In the genomic region with DNA sequence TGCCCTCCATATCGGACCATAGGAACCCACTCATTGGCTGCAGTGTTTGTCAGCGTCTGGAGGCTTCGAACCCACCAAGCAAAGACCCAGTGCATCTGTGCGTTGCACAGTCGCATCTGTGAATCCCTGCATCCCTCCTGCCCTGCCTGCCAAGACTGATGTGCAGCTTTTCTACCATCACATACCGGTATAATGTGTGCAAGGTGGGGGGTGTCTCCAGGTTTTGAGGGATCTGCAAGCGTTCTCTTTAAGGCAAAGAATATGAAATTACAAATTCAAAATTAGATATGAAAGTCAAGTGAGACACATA, we compare ENCODE assay signal across 8 cellular contexts. TPM values are rescaled to one million over a fixed set of nuclear protein-coding genes. Genes with fewer than 3 reads are reported as not detected.
DNase-seq lines count a peak whose midpoint lies in the region; ATAC-seq and TF ChIP-seq lines count a peak whose summit lies in the region.

No MANE protein-coding gene starts in this region.

- peaks cover 7% of the 10 kb centered on the region; the same call in 1 of the 2 replicates for H3K4me1 ChIP-seq in Panc1 (ENCODE audit: control insufficient read depth, insufficient read depth, low read length)
- peaks cover 5 to 13% of the 10 kb centered on the region in 2 experiments for H3K4me1 ChIP-seq in neutrophil (ENCODE audit: control insufficient read depth in 1 of 2, insufficient read depth in 1 of 2, low read depth in 1 of 2, low read length in 1 of 2)
- no peaks in the 10 kb centered on the region for H3K4me1 ChIP-seq in aorta (ENCODE audit: control insufficient read depth in 1 of 2, insufficient read depth in 2 of 2, low read length in 2 of 2)

- no peaks in the 10 kb centered on the region for H3K9me3 ChIP-seq in CD4-positive, alpha-beta T cell (ENCODE audit: control insufficient read depth, low read length)
- no peaks in the 10 kb centered on the region for H3K9me3 ChIP-seq in Panc1 (ENCODE audit: control insufficient read depth, insufficient read depth, low read depth, low read length)
- H3K9me3 ChIP-seq in neutrophil, result no peaks in the 10 kb centered on the region
- no peaks in the 10 kb centered on the region for H3K9me3 ChIP-seq in aorta (ENCODE audit: control insufficient read depth, low read length)

- H3K4me3 Mint-ChIP-seq in CD4-positive, alpha-beta T cell, result peak overlapping the region; percentile 98
- H3K4me3 Mint-ChIP-seq in endothelial cell (ENCODE audit: unreplicated experiment), result peak overlapping the region; percentile 91

- no TSS peak for BruUV-seq in Panc1 (replicated peaks; lab: Mats Ljungman, UMichigan)

- H3K27me3 ChIP-seq in CD4-positive, alpha-beta T cell (ENCODE audit: control insufficient read depth, insufficient read depth, low read length), result no peaks in the 10 kb centered on the region
- peaks cover 24% of the 10 kb centered on the region for H3K27me3 ChIP-seq in Panc1 (ENCODE audit: control insufficient read depth, insufficient read depth, low read length)
- H3K27me3 ChIP-seq in neutrophil, result peaks cover 68% of the 10 kb centered on the region
- H3K27me3 ChIP-seq in aorta (ENCODE audit: control insufficient read depth in 1 of 2, insufficient read depth in 2 of 2, low read length in 1 of 2), result no peaks in the 10 kb centered on the region

- no peak for ATAC-seq in CD4-positive, alpha-beta T cell (ENCODE audit: poor library complexity)
- ATAC-seq in Panc1 (no peak), aorta (ENCODE audit: low FRiP score) (no peak)

- H3K4me3 ChIP-seq in Panc1 (ENCODE audit: low read depth in 2 of 2, low read length in 2 of 2), result peak overlapping the region; percentile 60 to 69
- peak overlapping the region; percentile 62 to 69 for H3K4me3 ChIP-seq in neutrophil (ENCODE audit: low read depth in 1 of 2, low read length in 1 of 2)
- H3K4me3 ChIP-seq in aorta (ENCODE audit: low read length in 2 of 2), result peak overlapping the region in 1 of 2 donors; percentile 74

- H3K36me3 ChIP-seq in Panc1 (ENCODE audit: control insufficient read depth, insufficient read depth, low read length) (no peaks in the 10 kb centered on the region), neutrophil (no peaks in the 10 kb centered on the region), aorta (ENCODE audit: control insufficient read depth in 1 of 2, insufficient read depth in 2 of 2, low read length in 1 of 2) (no peaks in the 10 kb centered on the region)

- CTCF ChIA-PET in CD4-positive, alpha-beta T cell (lab: Charles Lee), result no interaction called here
- CTCF ChIA-PET in Panc1 (lab: Charles Lee), result no interaction called here

- H3K36me3 Mint-ChIP-seq in CD4-positive, alpha-beta T cell (ENCODE audit: low read depth), result peaks cover 3% of the 10 kb centered on the region
- no peaks in the 10 kb centered on the region for H3K36me3 Mint-ChIP-seq in endothelial cell (ENCODE audit: low read depth, unreplicated experiment)

- in situ Hi-C loops in Panc1 (cut with HindIII; ENCODE audit: low pct_unique_long_range_greater_than_20kb, low sequenced_read_pairs), result no loop called here

- H3K9me3 Mint-ChIP-seq in CD4-positive, alpha-beta T cell, result no peaks in the 10 kb centered on the region
- H3K9me3 Mint-ChIP-seq in endothelial cell (ENCODE audit: unreplicated experiment), result no peaks in the 10 kb centered on the region

- no peak for TF ChIP-seq CTCF in CD4-positive, alpha-beta T cell (IDR thresholded peaks at IDR 0.05)
- TF ChIP-seq CTCF in Panc1 (IDR thresholded peaks at IDR 0.05) (no peak), endothelial cell (IDR thresholded peaks at IDR 0.05; ENCODE audit: unreplicated experiment) (no peak), neutrophil (IDR thresholded peaks at IDR 0.05) (no peak)

- WGBS in aorta, 2 donors, result 4 to 5% methylated on average over 7 of the region's 7 CpGs

- POLR2A ChIA-PET in CD4-positive, alpha-beta T cell (lab: Charles Lee), result interaction anchor here (1.3 kb wide), 1 partner anchor 155 kb away, joined by 3 read pairs; a partner anchor contains a TSS
- POLR2A ChIA-PET in Panc1 (lab: Charles Lee), result no interaction called here

- intact Hi-C loops in CD4-positive, alpha-beta T cell (cut with DNase I, micrococcal nuclease), result loop anchor here (2.0 to 10.0 kb wide), 11 partner anchors 63 to 1345 kb away; a partner anchor contains a TSS
- intact Hi-C loops in Panc1 (cut with micrococcal nuclease; ENCODE audit: unreplicated experiment), result loop anchor here (5.0 to 10.0 kb wide), 2 partner anchors 75 to 148 kb away; no protein-coding TSS in a partner anchor
- intact Hi-C loops in aorta (cut with DNase I), result loop anchor here (5.0 to 10.0 kb wide), 2 partner anchors 62 to 85 kb away; no protein-coding TSS in a partner anchor

- H3K27me3 Mint-ChIP-seq in CD4-positive, alpha-beta T cell, result no peaks in the 10 kb centered on the region
- peaks cover under 1% of the 10 kb centered on the region for H3K27me3 Mint-ChIP-seq in endothelial cell (ENCODE audit: unreplicated experiment)

- peak overlapping the region; percentile 88 for H3K27ac Mint-ChIP-seq in CD4-positive, alpha-beta T cell
- peak overlapping the region; percentile 5 for H3K27ac Mint-ChIP-seq in endothelial cell (ENCODE audit: unreplicated experiment)

- DNase-seq in CD4-positive, alpha-beta T cell, result no peak
- no peak for DNase-seq in Panc1 (ENCODE audit: low read depth, low spot score)
- DNase-seq in endothelial cell (ENCODE audit: low spot score), result no peak
- DNase-seq in NCI-H1105 treated with DMSO at 0.1 percent for 48 hours (lab: John Stamatoyannopoulos, UW), result no peak
- DNase-seq in Kasumi-1 (lab: John Stamatoyannopoulos, UW), result no peak
- DNase-seq in aorta, result no peak
- DNase-seq in NCI-H2029 (lab: John Stamatoyannopoulos, UW), result no peak

- H3K27ac ChIP-seq in CD4-positive, alpha-beta T cell (ENCODE audit: low read depth, low read length), result peak overlapping the region; percentile 81
- H3K27ac ChIP-seq in Panc1 (ENCODE audit: low read length) (no peak overlapping the region), neutrophil (no peak overlapping the region), aorta (ENCODE audit: low read depth in 1 of 2, low read length in 2 of 2) (no peak overlapping the region)

- H3K4me1 Mint-ChIP-seq in CD4-positive, alpha-beta T cell (ENCODE audit: low read depth), result peaks cover 31% of the 10 kb centered on the region
- peaks cover 3% of the 10 kb centered on the region for H3K4me1 Mint-ChIP-seq in endothelial cell (ENCODE audit: unreplicated experiment)

RNA-seq across cellular contexts. Expression of a gene that starts 0.3 kb away (rescaled TPM):
- under 1 TPM in 1 of 2 experiments, not detected in 1; 0.80 TPM for total RNA-seq in CD4-positive, alpha-beta T cell
- total RNA-seq in Panc1 (2021; ENCODE audit: unreplicated experiment), result not detected
- 0.15 TPM for polyA plus RNA-seq in Panc1 (2012; ENCODE audit: insufficient read length)
- not detected for total RNA-seq in endothelial cell (ENCODE audit: unreplicated experiment)
- under 1 TPM in 1 of 2 donors, not detected in 1; 0.93 TPM for total RNA-seq in aorta
- under 1 TPM in 1 of 2 donors, not detected in 1; 0.41 TPM for polyA plus RNA-seq in aorta

RNA-seq across cellular contexts. Expression of a gene that starts 18.4 kb away (rescaled TPM):
- under 1 TPM; 0.45 to 0.47 TPM for total RNA-seq in CD4-positive, alpha-beta T cell
- 14.2 TPM for total RNA-seq in Panc1 (2021; ENCODE audit: unreplicated experiment)
- 22.0 TPM for polyA plus RNA-seq in Panc1 (2012; ENCODE audit: insufficient read length)
- total RNA-seq in endothelial cell (ENCODE audit: unreplicated experiment), result 5.9 TPM
- total RNA-seq in aorta, result 10 to 100 TPM; 46.3 to 68.1 TPM
- polyA plus RNA-seq in aorta, result 10 to 100 TPM; 22.8 to 33.6 TPM
